Comparison of ENCODE assay signal across 28 cellular contexts in the genomic region with DNA sequence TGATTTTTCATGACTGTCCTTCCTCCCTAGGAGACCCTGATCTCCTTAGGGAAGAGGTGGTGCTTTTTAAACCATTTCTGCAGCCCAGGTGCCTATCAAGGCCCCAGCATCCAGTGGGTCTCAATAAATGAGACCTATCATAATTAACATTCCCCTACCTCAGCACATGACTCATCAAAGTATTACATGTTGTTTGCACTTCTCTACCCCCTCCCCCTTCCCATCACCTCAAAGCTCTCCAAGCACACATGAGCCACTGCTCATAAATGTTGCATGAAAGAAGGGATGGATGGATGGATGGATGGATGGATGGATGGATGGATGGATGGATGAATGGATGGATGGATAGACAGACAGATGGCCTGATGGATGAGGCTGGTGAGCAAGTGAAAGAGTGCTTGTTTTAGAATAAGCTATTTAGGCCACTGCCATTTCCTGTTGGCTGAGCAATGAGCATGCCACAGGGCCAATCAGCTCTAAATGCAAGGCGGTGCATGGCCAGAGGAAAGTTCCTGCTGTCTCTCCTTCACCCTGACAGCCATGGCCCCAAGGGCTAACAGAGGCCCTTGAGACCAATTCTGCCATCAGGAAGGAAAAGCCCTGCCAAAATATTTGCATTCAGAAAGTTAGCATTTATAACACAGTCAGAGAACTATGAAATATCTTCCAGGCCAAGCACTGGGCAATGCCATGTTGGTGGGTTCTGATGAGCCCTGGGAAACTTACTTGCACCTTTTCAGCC. TPM values are rescaled to one million over a fixed set of nuclear protein-coding genes. Genes with fewer than 3 reads are reported as not detected.
"Had no signal": no experiment of that assay in that cellular context is flagged by ENCODE, and none has a peak within 500 bp of the region (broad histone marks: within the 10 kb centered on the region; RNA-seq: fewer than 3 reads in every experiment).

No MANE protein-coding gene starts in this region.

- H3K4me1 Mint-ChIP-seq: central memory CD8-positive, alpha-beta T cell; naive thymus-derived CD4-positive, alpha-beta T cell; neural crest cell; stimulated activated naive B cell treated with anti-CD40 and anti-IgM and Interleukin-4, amounts not matched to agents 10 μg/mL and 1 μg/mL and 100 μg/mL, for 72 hours had no signal

- H3K4me3 ChIP-seq: adrenal gland, ascending aorta, left lung, lung, sigmoid colon, smooth muscle cell, testis, vagina had no signal

- H3K27me3 ChIP-seq: adrenal gland, ascending aorta, brain microvascular endothelial cell, left lung, sigmoid colon, testis, vagina had no signal

- H3K36me3 Mint-ChIP-seq: activated naive CD8-positive, alpha-beta T cell; naive thymus-derived CD4-positive, alpha-beta T cell; stimulated activated naive B cell treated with anti-CD40 and anti-IgM and Interleukin-4, amounts not matched to agents 10 μg/mL and 1 μg/mL and 100 μg/mL, for 72 hours had no signal

- H3K9me3 Mint-ChIP-seq: activated T-cell treated with anti-CD3 and anti-CD28 coated beads, Interleukin-2, amount 50 U/mL, for 24 hours; activated T-helper 2 cell treated with anti-CD3 and anti-CD28 coated beads, Interferon-gamma antibody, Interleukin-2, Interleukin-4, amounts not matched to agents 10 μg/mL and 5 μg/mL and 100 μg/mL, durations not matched to agents 14 hours and 24 hours and 36 hours; central memory CD8-positive, alpha-beta T cell; naive thymus-derived CD4-positive, alpha-beta T cell; neural crest cell; stimulated activated naive B cell treated with anti-CD40 and anti-IgM and Interleukin-4, amounts not matched to agents 10 μg/mL and 1 μg/mL and 100 μg/mL, for 72 hours had no signal

- DNase-seq: activated CD4-positive, alpha-beta T cell treated with anti-CD3 and anti-CD28 coated beads for 1 hour; activated CD8-positive, alpha-beta memory T cell treated with anti-CD3 and anti-CD28 coated beads, Interleukin-2, amount 50 U/mL, for 4 hours; activated naive CD4-positive, alpha-beta T cell; activated T-cell treated with anti-CD3 and anti-CD28 coated beads, Interleukin-2, amount 50 U/mL, for 24 hours; adrenal gland; brain microvascular endothelial cell; effector memory CD4-positive, alpha-beta T cell; foreskin melanocyte; kidney glomerular epithelial cell; left lung; naive thymus-derived CD4-positive, alpha-beta T cell; occipital lobe; sigmoid colon; stimulated activated CD4-positive, alpha-beta T cell treated with anti-CD3 and anti-CD28 coated beads, Interleukin-2, amount 100 ng/mL, for 48 hours; stimulated activated CD8-positive, alpha-beta memory T cell treated with anti-CD3 and anti-CD28 coated beads, Interleukin-4, amount 100 ng/mL, for 48 hours; stimulated activated naive B cell treated with anti-CD40 and anti-IgM and Interleukin-4, amounts not matched to agents 10 μg/mL and 1 μg/mL and 100 μg/mL, for 72 hours; testis; trophoblast cell had no signal

- H3K27ac ChIP-seq: adrenal gland, ascending aorta, brain microvascular endothelial cell, left lung, sigmoid colon, testis, vagina had no signal

- H3K9me3 ChIP-seq: adrenal gland, ascending aorta, left lung, sigmoid colon, testis, vagina had no signal

- ATAC-seq: esophagus mucosa; left lung; naive thymus-derived CD4-positive, alpha-beta T cell; stimulated activated naive B cell treated with anti-CD40 and anti-IgM and Interleukin-4, amounts not matched to agents 10 μg/mL and 1 μg/mL and 100 μg/mL, for 72 hours had no signal

- H3K4me1 ChIP-seq: ascending aorta, left lung, sigmoid colon, vagina had no signal

- H3K4me3 Mint-ChIP-seq: activated naive CD8-positive, alpha-beta T cell; activated T-cell treated with anti-CD3 and anti-CD28 coated beads, Interleukin-2, amount 50 U/mL, for 24 hours; central memory CD8-positive, alpha-beta T cell; naive thymus-derived CD4-positive, alpha-beta T cell; neural crest cell; stimulated activated naive B cell treated with anti-CD40 and anti-IgM and Interleukin-4, amounts not matched to agents 10 μg/mL and 1 μg/mL and 100 μg/mL, for 72 hours had no signal

- H3K27ac Mint-ChIP-seq: activated naive CD8-positive, alpha-beta T cell; activated T-cell treated with anti-CD3 and anti-CD28 coated beads, Interleukin-2, amount 50 U/mL, for 24 hours; activated T-helper 2 cell treated with anti-CD3 and anti-CD28 coated beads, Interferon-gamma antibody, Interleukin-2, Interleukin-4, amounts not matched to agents 10 μg/mL and 5 μg/mL and 100 μg/mL, durations not matched to agents 14 hours and 24 hours and 36 hours; naive thymus-derived CD4-positive, alpha-beta T cell; stimulated activated naive B cell treated with anti-CD40 and anti-IgM and Interleukin-4, amounts not matched to agents 10 μg/mL and 1 μg/mL and 100 μg/mL, for 72 hours had no signal

- H3K36me3 ChIP-seq: adrenal gland, ascending aorta, brain microvascular endothelial cell, left lung, sigmoid colon, vagina had no signal

RNA-seq across cellular contexts. Expression of gene STEAP3, which starts 20.9 kb away (rescaled TPM):
- total RNA-seq: occipital lobe had no signal
- polyA plus RNA-seq: naive thymus-derived CD4-positive, alpha-beta T cell had no signal

RNA-seq across cellular contexts. Expression of gene C1QL2, which starts 44.2 kb away (rescaled TPM):
- total RNA-seq: activated T-helper 2 cell treated with anti-CD3 and anti-CD28 coated beads, Interferon-gamma antibody, Interleukin-2, Interleukin-4, amounts not matched to agents 10 μg/mL and 5 μg/mL and 100 μg/mL, durations not matched to agents 14 hours and 24 hours and 36 hours; adrenal gland; dermis microvascular lymphatic vessel endothelial cell; esophagus mucosa; left lung; naive thymus-derived CD4-positive, alpha-beta T cell; neural crest cell; sigmoid colon; smooth muscle cell; vagina had no signal
- polyA plus RNA-seq: adrenal gland; naive thymus-derived CD4-positive, alpha-beta T cell; sigmoid colon; smooth muscle cell had no signal
